Comparison of ENCODE assay signal across 14 cellular contexts in the genomic region with DNA sequence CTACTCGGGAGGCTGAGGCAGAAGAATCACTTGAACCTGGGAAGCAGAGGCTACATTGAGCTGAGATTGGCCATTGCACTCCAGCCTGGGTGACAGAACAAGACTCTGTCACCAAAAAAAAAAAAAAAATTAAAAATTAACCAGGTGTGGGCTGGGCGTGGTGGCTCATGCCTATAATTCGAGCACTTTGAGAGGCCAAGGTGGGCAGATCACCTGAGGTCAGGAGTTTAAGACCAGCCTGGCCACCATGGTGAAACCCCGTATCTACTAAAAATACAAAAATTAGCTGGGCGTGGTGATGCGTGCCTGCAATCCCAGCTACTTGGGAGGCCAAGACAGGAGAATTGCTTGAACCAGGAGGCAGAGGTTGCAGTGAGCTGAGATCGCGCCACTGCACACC. TPM values are rescaled to one million over a fixed set of nuclear protein-coding genes. Genes with fewer than 3 reads are reported as not detected.
"Had no signal": no experiment of that assay in that cellular context is flagged by ENCODE, and none has a peak within 500 bp of the region (broad histone marks: within the 10 kb centered on the region; RNA-seq: fewer than 3 reads in every experiment).

No MANE protein-coding gene starts in this region.

RNA-seq across cellular contexts. Expression of a gene that starts 14.6 kb away (rescaled TPM):
- total RNA-seq: endodermal cell, gastroesophageal sphincter, kidney epithelial cell, lower lobe of right lung, mesenteric fat pad, natural killer cell, osteoblast, renal cortical epithelial cell had no signal
- polyA plus RNA-seq: neural cell, urinary bladder had no signal

RNA-seq across cellular contexts. Expression of a gene that starts 21.6 kb away (rescaled TPM):
- total RNA-seq: endodermal cell, gastroesophageal sphincter, heart left ventricle, left cardiac atrium, left ventricle myocardium inferior, mesenteric fat pad, natural killer cell, osteoblast, renal cortical epithelial cell, right cardiac atrium had no signal
- polyA plus RNA-seq: heart left ventricle, neural cell, right cardiac atrium had no signal
